Comparison of ENCODE assay signal across 1 cellular context in genomic region chrX:110402855-110403230, GRCh38.
TF ChIP-seq lines count a peak whose summit lies in the region.

No MANE protein-coding gene starts in this region.

TF ChIP-seq in GM23338, 12 proteins besides CTCF, POLR2A, EP300 and RAD21:
- no peak for TF ChIP-seq ZNF114 (CRISPR knock-in tag; IDR thresholded peaks at IDR 0.05)
- no peak for TF ChIP-seq ZNF462 (CRISPR knock-in tag; IDR thresholded peaks at IDR 0.05)
- no peak for TF ChIP-seq REST (IDR thresholded peaks at IDR 0.05; ENCODE audit: unreplicated experiment)
- TF ChIP-seq EZH2 (IDR thresholded peaks at IDR 0.05; ENCODE audit: low read depth, unreplicated experiment), result no peak
- no peak for TF ChIP-seq ZNF331 (CRISPR knock-in tag; IDR thresholded peaks at IDR 0.05; ENCODE audit: low read depth)
- TF ChIP-seq STAT1 (IDR thresholded peaks at IDR 0.05; ENCODE audit: unreplicated experiment), result no peak
- no peak for TF ChIP-seq NANOG (IDR thresholded peaks at IDR 0.05; ENCODE audit: borderline replicate concordance)
- no peak for TF ChIP-seq CREB1 (CRISPR knock-in tag; IDR thresholded peaks at IDR 0.05; ENCODE audit: low read depth)
- no peak for TF ChIP-seq POLR2AphosphoS5 (IDR thresholded peaks at IDR 0.05; ENCODE audit: low read depth)
- no peak for TF ChIP-seq ETS1 (IDR thresholded peaks at IDR 0.05)
- TF ChIP-seq JUNB (IDR thresholded peaks at IDR 0.05; ENCODE audit: unreplicated experiment), result no peak
- no peak for TF ChIP-seq EZH2phosphoT487 (IDR thresholded peaks at IDR 0.05; ENCODE audit: unreplicated experiment)
